ENCODE assay signal across 18 cellular contexts in the genomic region with DNA sequence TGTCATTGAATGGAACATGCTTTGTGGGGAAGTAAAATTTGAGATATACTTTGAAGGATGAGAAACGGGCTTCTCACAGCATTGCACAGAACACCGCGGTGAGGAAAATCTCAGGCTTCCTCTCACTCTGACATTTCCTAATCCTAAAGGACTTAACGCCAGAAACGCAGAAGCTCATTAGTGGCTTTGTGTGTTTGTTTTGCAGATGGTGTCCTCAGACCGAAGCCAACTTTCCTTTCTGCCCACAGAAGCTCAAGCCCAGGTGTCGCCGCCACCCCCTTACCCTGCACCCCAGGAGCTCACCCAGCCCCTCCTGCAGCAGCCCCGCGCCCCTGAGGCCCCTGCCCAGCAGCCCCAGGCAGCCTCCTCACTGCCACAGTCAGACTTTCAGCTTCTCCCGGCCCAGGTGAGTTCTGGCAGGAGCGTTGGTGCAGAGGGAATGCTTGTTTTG.
DNase-seq lines count a peak whose midpoint lies in the region; ATAC-seq and TF ChIP-seq lines count a peak whose summit lies in the region.
"Had no signal": no experiment of that assay in that cellular context is flagged by ENCODE, and none has a peak within 500 bp of the region (broad histone marks: within the 10 kb centered on the region; RNA-seq: fewer than 3 reads in every experiment).

No MANE protein-coding gene starts in this region.

- no peak for TF ChIP-seq CTCF in Calu3 (IDR thresholded peaks at IDR 0.05; ENCODE audit: unreplicated experiment)

- peaks cover 9% of the 10 kb centered on the region for H3K4me1 ChIP-seq in ectodermal cell (ENCODE audit: control insufficient read depth, insufficient read depth, low read length)
- H3K4me1 ChIP-seq: foreskin keratinocyte, uterus had no signal

- H3K27me3 ChIP-seq in ectodermal cell (ENCODE audit: control insufficient read depth, insufficient read depth, low read length, poor library complexity, severe bottlenecking): no peaks in the 10 kb centered on the region
- H3K27me3 ChIP-seq: foreskin keratinocyte, uterus had no signal

- H3K27me3 Mint-ChIP-seq in activated naive CD8-positive, alpha-beta T cell treated with anti-CD3 and anti-CD28 coated beads, Interleukin-2, amount 10 ng/mL, durations not matched to agents 7 days and 5 days: no peaks in the 10 kb centered on the region
- H3K27me3 Mint-ChIP-seq in activated naive CD8-positive, alpha-beta T cell treated with anti-CD3 and anti-CD28 coated beads for 36 hours: no peaks in the 10 kb centered on the region
- H3K27me3 Mint-ChIP-seq in Calu3 (ENCODE audit: unreplicated experiment): no peaks in the 10 kb centered on the region
- H3K27me3 Mint-ChIP-seq: activated CD4-positive, alpha-beta T cell treated with anti-CD3 and anti-CD28 coated beads, Interleukin-2, amount 10 ng/mL, durations not matched to agents 7 days and 5 days; activated naive CD8-positive, alpha-beta T cell treated with anti-CD3 and anti-CD28 coated beads, Interleukin-2, amount 50 U/mL, for 24 hours; naive B cell had no signal

- no peaks in the 10 kb centered on the region for H3K36me3 ChIP-seq in ectodermal cell (ENCODE audit: control insufficient read depth, insufficient read depth, low read length)
- H3K36me3 ChIP-seq: uterus had no signal

- no peak overlapping the region for H3K4me3 ChIP-seq in ectodermal cell (ENCODE audit: insufficient read depth, low read depth, low read length)
- H3K4me3 ChIP-seq: uterus had no signal

- peaks cover 4% of the 10 kb centered on the region for H3K4me1 Mint-ChIP-seq in activated naive CD8-positive, alpha-beta T cell treated with anti-CD3 and anti-CD28 coated beads, Interleukin-2, amount 10 ng/mL, durations not matched to agents 7 days and 5 days
- H3K4me1 Mint-ChIP-seq in activated naive CD8-positive, alpha-beta T cell treated with anti-CD3 and anti-CD28 coated beads for 36 hours: no peaks in the 10 kb centered on the region
- no peaks in the 10 kb centered on the region for H3K4me1 Mint-ChIP-seq in Calu3 (ENCODE audit: low read depth, unreplicated experiment)

- H3K9me3 Mint-ChIP-seq in activated naive CD8-positive, alpha-beta T cell treated with anti-CD3 and anti-CD28 coated beads, Interleukin-2, amount 10 ng/mL, durations not matched to agents 7 days and 5 days: peaks cover 1% of the 10 kb centered on the region
- peaks cover 2% of the 10 kb centered on the region for H3K9me3 Mint-ChIP-seq in activated naive CD8-positive, alpha-beta T cell treated with anti-CD3 and anti-CD28 coated beads for 36 hours
- H3K9me3 Mint-ChIP-seq in Calu3 (ENCODE audit: low read depth, unreplicated experiment): no peaks in the 10 kb centered on the region
- H3K9me3 Mint-ChIP-seq: activated naive CD8-positive, alpha-beta T cell treated with anti-CD3 and anti-CD28 coated beads, Interleukin-2, amount 50 U/mL, for 24 hours; naive B cell had no signal

- peak overlapping the region; percentile 12 for H3K27ac Mint-ChIP-seq in activated naive CD8-positive, alpha-beta T cell treated with anti-CD3 and anti-CD28 coated beads, Interleukin-2, amount 10 ng/mL, durations not matched to agents 7 days and 5 days
- H3K27ac Mint-ChIP-seq in activated naive CD8-positive, alpha-beta T cell treated with anti-CD3 and anti-CD28 coated beads for 36 hours: no peak overlapping the region
- no peak overlapping the region for H3K27ac Mint-ChIP-seq in Calu3 (ENCODE audit: unreplicated experiment)
- H3K27ac Mint-ChIP-seq: activated naive CD8-positive, alpha-beta T cell treated with anti-CD3 and anti-CD28 coated beads, Interleukin-2, amount 50 U/mL, for 24 hours had no signal

- CTCF ChIA-PET in Calu3 (lab: Charles Lee): interaction anchor here (1.2 kb wide), 1 partner anchor 10 kb away, joined by 3 read pairs; no protein-coding TSS in a partner anchor

- POLR2A ChIA-PET in activated naive CD8-positive, alpha-beta T cell treated with anti-CD3 and anti-CD28 coated beads, Interleukin-2, amount 10 ng/mL, durations not matched to agents 7 days and 5 days (lab: Charles Lee): no interaction called here

- DNase-seq in activated naive CD8-positive, alpha-beta T cell treated with anti-CD3 and anti-CD28 coated beads, Interleukin-2, amount 10 ng/mL, durations not matched to agents 7 days and 5 days: peak; percentile 21
- DNase-seq in activated naive CD8-positive, alpha-beta T cell treated with anti-CD3 and anti-CD28 coated beads for 36 hours: no peak
- peak; percentile 97 for DNase-seq in NCI-H82 (lab: John Stamatoyannopoulos, UW)
- DNase-seq in T-helper 9 cell: no peak
- no peak for DNase-seq in GOT3 (lab: John Stamatoyannopoulos, UW)
- DNase-seq in Calu3: no peak
- DNase-seq: activated CD4-positive, alpha-beta T cell treated with anti-CD3 and anti-CD28 coated beads, Interleukin-2, amount 10 ng/mL, durations not matched to agents 7 days and 5 days; activated naive CD8-positive, alpha-beta T cell treated with anti-CD3 and anti-CD28 coated beads, Interleukin-2, amount 50 U/mL, for 24 hours; foreskin keratinocyte; Karpas-422; left ventricle myocardium superior; naive B cell; NCI-H2029; NCI-H774; stimulated activated naive CD8-positive, alpha-beta T cell treated with anti-CD3 and anti-CD28 coated beads, Interleukin-15, Interleukin-2, amounts not matched to agents 100 U/mL and 50 U/mL, for 24 hours; uterus had no signal

- H3K4me3 Mint-ChIP-seq in activated naive CD8-positive, alpha-beta T cell treated with anti-CD3 and anti-CD28 coated beads, Interleukin-2, amount 10 ng/mL, durations not matched to agents 7 days and 5 days: no peak overlapping the region
- no peak overlapping the region for H3K4me3 Mint-ChIP-seq in activated naive CD8-positive, alpha-beta T cell treated with anti-CD3 and anti-CD28 coated beads for 36 hours
- H3K4me3 Mint-ChIP-seq in Calu3 (ENCODE audit: low read depth, unreplicated experiment): no peak overlapping the region
- H3K4me3 Mint-ChIP-seq: activated CD4-positive, alpha-beta T cell treated with anti-CD3 and anti-CD28 coated beads, Interleukin-2, amount 10 ng/mL, durations not matched to agents 7 days and 5 days; activated naive CD8-positive, alpha-beta T cell treated with anti-CD3 and anti-CD28 coated beads, Interleukin-2, amount 50 U/mL, for 24 hours; naive B cell had no signal

- peaks cover 47% of the 10 kb centered on the region for H3K36me3 Mint-ChIP-seq in activated naive CD8-positive, alpha-beta T cell treated with anti-CD3 and anti-CD28 coated beads, Interleukin-2, amount 10 ng/mL, durations not matched to agents 7 days and 5 days
- H3K36me3 Mint-ChIP-seq in activated naive CD8-positive, alpha-beta T cell treated with anti-CD3 and anti-CD28 coated beads for 36 hours: peaks cover 28% of the 10 kb centered on the region
- H3K36me3 Mint-ChIP-seq in Calu3 (ENCODE audit: insufficient read depth, unreplicated experiment): peaks cover 4% of the 10 kb centered on the region

- no peaks in the 10 kb centered on the region for H3K9me3 ChIP-seq in ectodermal cell (ENCODE audit: control insufficient read depth, low read length)
- H3K9me3 ChIP-seq: uterus had no signal

- no TSS peak for BruUV-seq in Calu3 (replicated peaks; lab: Mats Ljungman, UMichigan)

- ATAC-seq in activated naive CD8-positive, alpha-beta T cell treated with anti-CD3 and anti-CD28 coated beads, Interleukin-2, amount 10 ng/mL, durations not matched to agents 7 days and 5 days (ENCODE audit: low read depth): no peak
- no peak for ATAC-seq in GM21367 (IDR thresholded peaks at IDR 0.05; ENCODE audit: unreplicated experiment)
- ATAC-seq: activated naive CD8-positive, alpha-beta T cell treated with anti-CD3 and anti-CD28 coated beads, Interleukin-2, amount 50 U/mL, for 24 hours; foreskin keratinocyte; left ventricle myocardium superior; stimulated activated naive CD8-positive, alpha-beta T cell treated with anti-CD3 and anti-CD28 coated beads, Interleukin-15, Interleukin-2, amounts not matched to agents 100 U/mL and 50 U/mL, for 24 hours had no signal

- 58 to 70% methylated on average over 12 of the region's 12 CpGs for WGBS in ectodermal cell, 2 experiments

- peak overlapping the region; percentile 38 for H3K27ac ChIP-seq in ectodermal cell (ENCODE audit: insufficient read depth, low read depth, low read length, poor library complexity, severe bottlenecking)
- H3K27ac ChIP-seq: foreskin keratinocyte, uterus had no signal

- intact Hi-C loops in Calu3 (cut with micrococcal nuclease; ENCODE audit: unreplicated experiment): no loop called here

Comparison
In these comparisons a context has a peak if more than half of its experiments do, and no peak if none do; other contexts are left out.
1. DNase-seq: peak in activated naive CD8-positive, alpha-beta T cell treated with anti-CD3 and anti-CD28 coated beads, Interleukin-2, amount 10 ng/mL, durations not matched to agents 7 days and 5 days (single experiment) and NCI-H82 (single experiment); none in activated naive CD8-positive, alpha-beta T cell treated with anti-CD3 and anti-CD28 coated beads for 36 hours (single experiment), T-helper 9 cell (single experiment), GOT3 (single experiment) and Calu3 (single experiment).